In genomic region chr9:34252670-34253459, GRCh38 we compare ENCODE assay signal across 8 cellular contexts.
A peak's percentile ranks its signal among the peaks of the same experiment; 100 is the strongest.
DNase-seq lines count a peak whose midpoint lies in the region; ATAC-seq and TF ChIP-seq lines count a peak whose summit lies in the region.

No MANE protein-coding gene starts in this region.

- H3K4me3 ChIP-seq in Caco-2 (ENCODE audit: low read depth, low read length) (no peak overlapping the region), HCT116 (replicated peaks in 1 of 2; ENCODE audit: low read depth in 1 of 2, low read length in 2 of 2) (no peak overlapping the region), OCI-LY3 (ENCODE audit: low read length) (no peak overlapping the region), fibroblast of mammary gland (ENCODE audit: control insufficient read depth, low read depth, low read length) (no peak overlapping the region), neural cell (ENCODE audit: low read length) (no peak overlapping the region)

- H3K9me2 ChIP-seq in HCT116 (ENCODE audit: insufficient read depth) (no peaks in the 10 kb centered on the region), neural cell (ENCODE audit: insufficient read depth, low read length) (no peaks in the 10 kb centered on the region)

- H3K27me3 ChIP-seq in Caco-2 (replicated peaks; ENCODE audit: control insufficient read depth, insufficient read depth, low read length), result no peaks in the 10 kb centered on the region
- no peaks in the 10 kb centered on the region for H3K27me3 ChIP-seq in HCT116 (ENCODE audit: insufficient read depth, low read length)
- no peaks in the 10 kb centered on the region for H3K27me3 ChIP-seq in OCI-LY3 (ENCODE audit: low read depth, low read length)
- no peaks in the 10 kb centered on the region for H3K27me3 ChIP-seq in neural cell (ENCODE audit: insufficient read depth, low read depth, low read length)

- no peak overlapping the region for H2AFZ ChIP-seq in HCT116 (ENCODE audit: low read depth, low read length, poor library complexity, severe bottlenecking)
- no peak overlapping the region for H2AFZ ChIP-seq in OCI-LY3 (ENCODE audit: low read depth, low read length)
- no peak overlapping the region for H2AFZ ChIP-seq in neural cell (ENCODE audit: low read depth, low read length)

- H3K4me1 ChIP-seq in Caco-2 (no peaks in the 10 kb centered on the region), HCT116 (ENCODE audit: control insufficient read depth in 1 of 2, insufficient read depth in 2 of 2, low read length in 2 of 2) (peaks cover 0 to 26% of the 10 kb centered on the region in 2 experiments; a peak in 2 of 4 replicates), OCI-LY3 (ENCODE audit: low read length) (no peaks in the 10 kb centered on the region)

- H3K9me3 Mint-ChIP-seq in Caco-2 (ENCODE audit: unreplicated experiment), result no peaks in the 10 kb centered on the region
- H3K9me3 Mint-ChIP-seq in stimulated activated naive CD8-positive, alpha-beta T cell treated with anti-CD3 and anti-CD28 coated beads, Interleukin-15, Interleukin-2, amounts not matched to agents 100 ng/mL and 50 ng/mL, for 24 hours, result no peaks in the 10 kb centered on the region

- no peaks in the 10 kb centered on the region for H3F3A ChIP-seq in neural cell (ENCODE audit: insufficient read depth, low read length, poor library complexity, severe bottlenecking)

- H3K27me3 Mint-ChIP-seq in Caco-2 (ENCODE audit: insufficient read depth, unreplicated experiment), result no peaks in the 10 kb centered on the region
- H3K27me3 Mint-ChIP-seq in stimulated activated naive CD8-positive, alpha-beta T cell treated with anti-CD3 and anti-CD28 coated beads, Interleukin-15, Interleukin-2, amounts not matched to agents 100 ng/mL and 50 ng/mL, for 24 hours, result no peaks in the 10 kb centered on the region

- CTCF ChIA-PET in Caco-2 (lab: Charles Lee) (interaction anchor here (0.5 to 1.8 kb wide), 6 partner anchors 74 to 329 kb away, joined by 3 to 18 read pairs (median 3); partner anchors contain the start of gene UBAP1), HCT116 (lab: Charles Lee) (interaction anchor here (0.6 to 2.7 kb wide), 15 partner anchors 9 to 629 kb away, joined by 3 to 14 read pairs (median 4); no protein-coding TSS in a partner anchor)

- intact Hi-C loops in Caco-2 (cut with micrococcal nuclease; ENCODE audit: unreplicated experiment), result loop anchor here (1.0 to 10.0 kb wide), 4 partner anchors 127 to 350 kb away; partner anchors contain the start of gene DCAF12
- intact Hi-C loops in HCT116 (cut with micrococcal nuclease), result loop anchor here (2.0 to 10.0 kb wide), 3 partner anchors 126 to 352 kb away; partner anchors contain the start of gene DCAF12

- BruUV-seq in Caco-2 (replicated peaks; lab: Mats Ljungman, UMichigan) (no TSS peak), HCT116 (replicated peaks; lab: Mats Ljungman, UMichigan) (no TSS peak)

- peak; percentile 70 to 80 for DNase-seq in Caco-2
- peak; percentile 18 for DNase-seq in HCT116 (ENCODE audit: low read depth, low spot score)
- DNase-seq in activated T-cell treated with anti-CD3 and anti-CD28 coated beads, Interleukin-2, amount 50 U/mL, for 1 hour, result peak; percentile 71
- peak; percentile 69 for DNase-seq in fibroblast of mammary gland (ENCODE audit: low read depth)

- ATAC-seq in HCT116, result peak; percentile 82
- no peak for ATAC-seq in HG02970 (IDR thresholded peaks at IDR 0.05; ENCODE audit: low FRiP score, unreplicated experiment)

- peaks cover 65% of the 10 kb centered on the region for H3K36me3 Mint-ChIP-seq in Caco-2 (ENCODE audit: insufficient read depth, unreplicated experiment)
- peaks cover 47% of the 10 kb centered on the region for H3K36me3 Mint-ChIP-seq in stimulated activated naive CD8-positive, alpha-beta T cell treated with anti-CD3 and anti-CD28 coated beads, Interleukin-15, Interleukin-2, amounts not matched to agents 100 ng/mL and 50 ng/mL, for 24 hours (ENCODE audit: low read depth)

- H3K79me2 ChIP-seq in HCT116 (ENCODE audit: insufficient read depth, low read length), result peaks cover 5% of the 10 kb centered on the region; the same call in 1 of the 2 replicates
- peaks cover 7% of the 10 kb centered on the region for H3K79me2 ChIP-seq in OCI-LY3 (ENCODE audit: low read length)
- no peaks in the 10 kb centered on the region for H3K79me2 ChIP-seq in neural cell (replicated peaks; ENCODE audit: insufficient read depth, low read length)

- peak; percentile 92 to 93 for TF ChIP-seq CTCF in Caco-2 (IDR thresholded peaks at IDR 0.05; ENCODE audit: insufficient read depth in 1 of 2, low read depth in 1 of 2, low read length in 1 of 2, severe bottlenecking in 1 of 2, unreplicated experiment in 1 of 2)
- peak; percentile 37 to 97 (median 96); a peak in 5 of 6 replicates for TF ChIP-seq CTCF in HCT116 (IDR thresholded peaks at IDR 0.05 in 2 of 3, conservative IDR thresholded peaks at IDR 0.05 in 1 of 3; ENCODE audit: borderline replicate concordance in 1 of 3, insufficient read depth in 1 of 3, low read depth in 2 of 3, low read length in 2 of 3)
- peak; percentile 96 for TF ChIP-seq CTCF in OCI-LY3 (IDR thresholded peaks at IDR 0.05; ENCODE audit: low read depth, low read length)
- peak; percentile 97 for TF ChIP-seq CTCF in fibroblast of mammary gland (conservative IDR thresholded peaks at IDR 0.05; ENCODE audit: control insufficient read depth, insufficient read depth, low read depth, low read length)
- TF ChIP-seq CTCF in neural cell (IDR thresholded peaks at IDR 0.05; ENCODE audit: poor library complexity, severe bottlenecking), result peak; percentile 72

- H3K4me3 Mint-ChIP-seq in Caco-2 (ENCODE audit: unreplicated experiment), result no peak overlapping the region
- H3K4me3 Mint-ChIP-seq in stimulated activated naive CD8-positive, alpha-beta T cell treated with anti-CD3 and anti-CD28 coated beads, Interleukin-15, Interleukin-2, amounts not matched to agents 100 ng/mL and 50 ng/mL, for 24 hours, result no peak overlapping the region

- RAD21 ChIA-PET in HCT116 (lab: Charles Lee; ENCODE audit: low non-redundant PET in 1 of 2, low total read pairs in 2 of 2, uncharacterized antibody in 2 of 2, unreplicated experiment in 2 of 2), result no interaction called here

- H4K20me1 ChIP-seq in HCT116 (ENCODE audit: insufficient read depth), result no peaks in the 10 kb centered on the region
- 0 out of 2 replicates have a peak, but pooled peaks cover 6% of the 10 kb centered on the region for H4K20me1 ChIP-seq in OCI-LY3 (ENCODE audit: insufficient read depth, low read length)
- H4K20me1 ChIP-seq in neural cell (ENCODE audit: insufficient read depth), result no peaks in the 10 kb centered on the region

- H3K9me3 ChIP-seq in Caco-2, result no peaks in the 10 kb centered on the region
- no peaks in the 10 kb centered on the region for H3K9me3 ChIP-seq in HCT116 (ENCODE audit: control insufficient read depth in 1 of 2, insufficient read depth in 1 of 2, low read depth in 1 of 2, low read length in 2 of 2)
- no peaks in the 10 kb centered on the region for H3K9me3 ChIP-seq in OCI-LY3 (ENCODE audit: insufficient read depth, low read length)
- H3K9me3 ChIP-seq in neural cell (ENCODE audit: low read length), result no peaks in the 10 kb centered on the region

- H3K36me3 ChIP-seq in Caco-2 (ENCODE audit: control insufficient read depth, insufficient read depth, low read length), result peaks cover 8% of the 10 kb centered on the region
- H3K36me3 ChIP-seq in HCT116 (ENCODE audit: control insufficient read depth in 1 of 2, insufficient read depth in 2 of 2, low read length in 2 of 2), result peaks cover 10 to 25% of the 10 kb centered on the region in 2 experiments
- peaks cover 56% of the 10 kb centered on the region for H3K36me3 ChIP-seq in OCI-LY3 (replicated peaks; ENCODE audit: low read depth, low read length)
- H3K36me3 ChIP-seq in neural cell (ENCODE audit: insufficient read depth, low read length), result no peaks in the 10 kb centered on the region

- POLR2A ChIA-PET in Caco-2 (lab: Charles Lee), result interaction anchor here (0.5 to 0.6 kb wide), 3 partner anchors 74 to 227 kb away, joined by 3 to 6 read pairs (median 6); no protein-coding TSS in a partner anchor
- POLR2A ChIA-PET in HCT116 (lab: Charles Lee), result no interaction called here

- H3K4me2 ChIP-seq in HCT116 (ENCODE audit: low read length) (no peak overlapping the region), OCI-LY3 (ENCODE audit: low read length) (no peak overlapping the region), neural cell (ENCODE audit: low read length) (no peak overlapping the region)

- H3K9ac ChIP-seq in HCT116 (ENCODE audit: low read length) (no peak overlapping the region), OCI-LY3 (ENCODE audit: low read length) (no peak overlapping the region), neural cell (ENCODE audit: low read length) (no peak overlapping the region)

- TF ChIP-seq POLR2A in HCT116 (IDR thresholded peaks at IDR 0.05; ENCODE audit: borderline replicate concordance, extremely low read depth, insufficient read depth, insufficient read length), result no peak

- H3K4me1 Mint-ChIP-seq in Caco-2 (ENCODE audit: low read depth, unreplicated experiment), result no peaks in the 10 kb centered on the region
- peaks cover 12% of the 10 kb centered on the region for H3K4me1 Mint-ChIP-seq in stimulated activated naive CD8-positive, alpha-beta T cell treated with anti-CD3 and anti-CD28 coated beads, Interleukin-15, Interleukin-2, amounts not matched to agents 100 ng/mL and 50 ng/mL, for 24 hours (ENCODE audit: low read depth)

- TF ChIP-seq RAD21 in HCT116 (IDR thresholded peaks at IDR 0.05; ENCODE audit: low read depth), result peak; percentile 68
- peak; percentile 62 for TF ChIP-seq RAD21 in neural cell (conservative IDR thresholded peaks at IDR 0.05)

- no peak for TF ChIP-seq EP300 in neural cell (conservative IDR thresholded peaks at IDR 0.05; ENCODE audit: poor library complexity, severe bottlenecking)

- H3K27ac ChIP-seq in HCT116 (ENCODE audit: low read depth, low read length), result no peak overlapping the region
- H3K27ac ChIP-seq in OCI-LY3 (ENCODE audit: low read length), result no peak overlapping the region
- no peak overlapping the region for H3K27ac ChIP-seq in neural cell (ENCODE audit: low read length)

- H3K27ac Mint-ChIP-seq in Caco-2 (ENCODE audit: unreplicated experiment), result no peak overlapping the region
- H3K27ac Mint-ChIP-seq in stimulated activated naive CD8-positive, alpha-beta T cell treated with anti-CD3 and anti-CD28 coated beads, Interleukin-15, Interleukin-2, amounts not matched to agents 100 ng/mL and 50 ng/mL, for 24 hours, result peak overlapping the region; percentile 7

TF ChIP-seq in HCT116, 20 proteins besides CTCF, POLR2A, EP300 and RAD21:
- TF ChIP-seq JUND (IDR thresholded peaks at IDR 0.05) (0 out of 2 replicates have a peak, but pooled peaks have one; percentile 7), POLR2AphosphoS5 (IDR thresholded peaks at IDR 0.05; ENCODE audit: low read depth, low read length) (no peak; the same call in 1 of the 2 replicates), YY1 (IDR thresholded peaks at IDR 0.05; ENCODE audit: extremely low read depth, insufficient replicate concordance, low read depth, low read length) (peak; percentile 11), SP1 (IDR thresholded peaks at IDR 0.05; ENCODE audit: low read depth) (no peak)

TF ChIP-seq in neural cell, 6 proteins besides CTCF, POLR2A, EP300 and RAD21 (continues in another document):
- TF ChIP-seq POLR2AphosphoS5 (IDR thresholded peaks at IDR 0.05) (no peak), SMC3 (conservative IDR thresholded peaks at IDR 0.05; ENCODE audit: poor library complexity) (peak; percentile 77), TAF1 (IDR thresholded peaks at IDR 0.05; ENCODE audit: low read depth) (no peak), EZH2 (IDR thresholded peaks at IDR 0.05; ENCODE audit: borderline replicate concordance, insufficient read depth, low read length, poor library complexity, severe bottlenecking) (no peak)

Comparison
In these comparisons a context has a peak if more than half of its experiments do, and no peak if none do; other contexts are left out.
1. DNase-seq: peak in every context shown above with its lines; median percentile 75 in Caco-2; 71 in activated T-cell treated with anti-CD3 and anti-CD28 coated beads, Interleukin-2, amount 50 U/mL, for 1 hour; 69 in fibroblast of mammary gland; 18 in HCT116.